Comparison of ENCODE assay signal across 19 cellular contexts in the genomic region with DNA sequence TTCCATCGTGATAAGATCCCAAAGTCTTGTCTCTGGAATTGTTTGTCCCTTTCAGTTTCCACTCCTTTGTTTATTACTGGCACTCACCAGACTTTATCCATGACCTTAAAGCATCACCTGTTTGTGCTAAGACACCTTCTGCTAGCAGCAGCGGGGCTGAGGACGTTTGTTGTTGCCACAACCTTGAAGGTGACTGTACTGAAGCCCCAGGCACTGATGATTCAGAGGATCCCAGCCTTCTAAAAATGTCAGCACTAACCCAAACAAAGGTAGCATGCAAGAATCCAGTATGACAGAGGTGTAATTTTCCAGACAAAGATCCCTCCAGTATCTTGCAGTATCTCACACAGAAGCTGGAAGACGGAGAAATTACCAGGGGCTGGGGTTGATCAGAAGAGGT. TPM values are rescaled to one million over a fixed set of nuclear protein-coding genes. Genes with fewer than 3 reads are reported as not detected.
"Had no signal": no experiment of that assay in that cellular context is flagged by ENCODE, and none has a peak within 500 bp of the region (broad histone marks: within the 10 kb centered on the region; RNA-seq: fewer than 3 reads in every experiment).

No MANE protein-coding gene starts in this region.

- H3K27me3 ChIP-seq: right atrium auricular region, sigmoid colon had no signal

- H3K4me1 ChIP-seq: esophagus squamous epithelium, heart left ventricle, right atrium auricular region, sigmoid colon had no signal

- FAIRE-seq: colon, urothelium cell line had no signal

- H3K4me3 ChIP-seq: esophagus squamous epithelium, heart left ventricle, right atrium auricular region, sigmoid colon, skin epidermis had no signal

- H3K36me3 ChIP-seq: esophagus squamous epithelium, heart left ventricle, right atrium auricular region, sigmoid colon had no signal

- H3K9me3 ChIP-seq: esophagus squamous epithelium, heart left ventricle, right atrium auricular region, sigmoid colon had no signal

- H3K27ac ChIP-seq: esophagus squamous epithelium, heart left ventricle, right atrium auricular region, sigmoid colon, skin epidermis had no signal

- DNase-seq: effector memory CD8-positive, alpha-beta T cell; esophagus squamous epithelium; foreskin melanocyte; heart left ventricle; hippocampal formation; natural killer cell; sigmoid colon; stimulated activated CD4-positive, alpha-beta T cell treated with anti-CD3 and anti-CD28 coated beads, Interleukin-2, amount 100 ng/mL, for 48 hours; stimulated activated naive CD4-positive, alpha-beta T cell treated with Interleukin-2 at 50 U/mL for 16 hours had no signal

RNA-seq across cellular contexts. Expression of gene GJB7, which starts 35.6 kb away (rescaled TPM):
- total RNA-seq: epithelial cell of proximal tubule, esophagus squamous epithelium, glomerular endothelial cell, heart left ventricle, left lobe of liver, mucosa of gallbladder, myocyte, natural killer cell, posterior vena cava, right atrium auricular region, sigmoid colon had no signal
- polyA plus RNA-seq: heart left ventricle, sigmoid colon had no signal

RNA-seq across cellular contexts. Expression of gene C6orf163, which starts 51.1 kb away (rescaled TPM):
- total RNA-seq: epithelial cell of proximal tubule had no signal
